ENCODE assay signal across 37 cellular contexts in the genomic region with DNA sequence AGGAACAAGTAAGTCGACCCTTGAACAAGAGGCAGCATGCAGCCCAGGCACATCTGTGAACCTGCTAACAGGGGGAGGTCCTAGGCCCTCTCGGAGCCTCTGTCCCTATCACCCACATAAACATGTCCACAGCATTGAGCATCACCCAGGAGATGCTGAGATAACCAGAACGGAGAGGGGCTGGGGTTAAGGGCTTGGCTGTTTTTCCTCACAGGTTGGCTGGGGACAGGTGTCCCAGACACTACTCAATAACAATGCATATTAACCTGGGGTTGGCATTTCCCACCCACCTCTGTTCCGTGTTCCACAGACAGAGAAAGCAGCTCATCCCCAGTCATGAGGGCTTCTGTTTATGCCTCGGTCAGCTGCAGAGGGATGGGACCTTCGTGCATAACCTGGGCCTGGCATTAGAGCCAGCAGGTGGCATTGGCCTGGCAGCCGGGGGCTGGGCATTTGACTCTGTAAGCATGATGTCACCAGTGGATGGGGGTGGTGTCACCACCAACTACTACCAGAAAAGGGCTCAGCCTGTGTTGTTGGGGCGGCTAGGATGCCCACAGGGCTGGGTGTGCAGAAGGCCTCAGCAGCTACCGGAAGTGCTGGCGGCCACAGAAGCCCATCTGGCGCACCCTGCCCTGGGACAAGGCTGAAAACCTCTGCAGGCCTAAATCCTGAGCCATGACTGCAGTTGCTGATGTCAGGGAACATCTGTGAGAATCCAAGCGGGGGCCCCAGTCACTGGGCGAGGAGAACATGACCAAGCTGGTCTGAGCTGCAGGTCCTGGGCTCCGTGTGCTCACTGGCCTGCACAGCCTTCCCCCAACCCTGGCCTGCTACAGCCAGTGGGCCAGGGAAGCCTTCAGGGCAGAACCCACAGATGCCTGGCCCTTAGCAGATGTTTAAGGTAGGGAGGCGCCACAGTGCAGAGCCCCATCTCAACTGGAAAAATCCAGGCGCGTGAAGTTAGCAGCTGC.
DNase-seq lines count a peak whose midpoint lies in the region; ATAC-seq, FAIRE-seq and TF ChIP-seq lines count a peak whose summit lies in the region.
"Had no signal": no experiment of that assay in that cellular context is flagged by ENCODE, and none has a peak within 500 bp of the region (broad histone marks: within the 10 kb centered on the region; RNA-seq: fewer than 3 reads in every experiment).

No MANE protein-coding gene starts in this region.

- no peaks in the 10 kb centered on the region for H3K79me1 ChIP-seq in mesenchymal stem cell (replicated peaks; ENCODE audit: low read length, poor library complexity, severe bottlenecking)

- CTCF ChIA-PET in WTC11 (lab: Charles Lee): interaction anchor here (0.6 to 0.7 kb wide), 2 partner anchors 9 to 446 kb away, joined by 3 read pairs; no protein-coding TSS in a partner anchor

- H3K4ac ChIP-seq in mesenchymal stem cell (ENCODE audit: low read depth in 1 of 2, low read length in 2 of 2): no peak overlapping the region

- no peak overlapping the region for H2BK15ac ChIP-seq in mesenchymal stem cell (ENCODE audit: low read depth, poor library complexity, severe bottlenecking)

- H3K27me3 Mint-ChIP-seq in WTC11 (ENCODE audit: low read depth): no peaks in the 10 kb centered on the region; the same call in 1 of the 2 replicates
- H3K27me3 Mint-ChIP-seq: activated CD4-positive, alpha-beta memory T cell treated with anti-CD3 and anti-CD28 coated beads, Interleukin-2, amount 10 ng/mL, durations not matched to agents 7 days and 5 days; activated naive CD8-positive, alpha-beta T cell treated with anti-CD3 and anti-CD28 coated beads, Interleukin-2, amount 10 ng/mL, durations not matched to agents 7 days and 5 days; CD4-positive, alpha-beta memory T cell; naive thymus-derived CD8-positive, alpha-beta T cell had no signal

- no peak overlapping the region for H3K27ac Mint-ChIP-seq in WTC11
- H3K27ac Mint-ChIP-seq: activated CD4-positive, alpha-beta memory T cell treated with anti-CD3 and anti-CD28 coated beads, Interleukin-2, amount 10 ng/mL, durations not matched to agents 7 days and 5 days; activated naive CD8-positive, alpha-beta T cell treated with anti-CD3 and anti-CD28 coated beads, Interleukin-2, amount 10 ng/mL, durations not matched to agents 7 days and 5 days; T-helper 1 cell treated with Interleukin-12 subunit alpha and Interleukin-12 subunit beta and Interleukin-4 antibody, amounts not matched to agents 30 μg/mL and 1 μg/mL, for 36 hours had no signal

- no peak overlapping the region for H3K27ac ChIP-seq in right cardiac atrium (ENCODE audit: low read length)
- H3K27ac ChIP-seq in foreskin keratinocyte: no peak overlapping the region
- H3K27ac ChIP-seq in osteoblast (ENCODE audit: low read depth, low read length): no peak overlapping the region
- H3K27ac ChIP-seq in mesenchymal stem cell (ENCODE audit: low read length, poor library complexity, severe bottlenecking): no peak overlapping the region
- H3K27ac ChIP-seq: gastrocnemius medialis, hepatocyte, sigmoid colon, testis, uterus had no signal

- H3K4me2 ChIP-seq in osteoblast (ENCODE audit: insufficient read depth, low read length) (no peak overlapping the region), mesenchymal stem cell (ENCODE audit: low read length, poor library complexity, severe bottlenecking) (no peak overlapping the region)
- H3K4me2 ChIP-seq: hepatocyte had no signal

- ATAC-seq in right cardiac atrium: peak; percentile 14 to 20
- no peak for ATAC-seq in Right ventricle myocardium inferior
- peak; percentile 7 for ATAC-seq in foreskin keratinocyte
- no peak for ATAC-seq in WTC11
- ATAC-seq: activated CD4-positive, CD25-positive, alpha-beta regulatory T cell treated with anti-CD3 and anti-CD28 coated beads, Interleukin-2, amount 50 U/mL, for 24 hours; gastrocnemius medialis; naive thymus-derived CD8-positive, alpha-beta T cell had no signal

- WGBS in right cardiac atrium: 93% methylated on average over 17 of the region's 17 CpGs
- WGBS in mesenchymal stem cell: 96% methylated on average over 16 of the region's 17 CpGs

- H3K4me3 Mint-ChIP-seq in WTC11: no peak overlapping the region
- H3K4me3 Mint-ChIP-seq: activated CD4-positive, alpha-beta memory T cell treated with anti-CD3 and anti-CD28 coated beads, Interleukin-2, amount 10 ng/mL, durations not matched to agents 7 days and 5 days; activated naive CD8-positive, alpha-beta T cell treated with anti-CD3 and anti-CD28 coated beads, Interleukin-2, amount 10 ng/mL, durations not matched to agents 7 days and 5 days; CD4-positive, alpha-beta memory T cell; naive thymus-derived CD8-positive, alpha-beta T cell; T-helper 1 cell treated with Interleukin-12 subunit alpha and Interleukin-12 subunit beta and Interleukin-4 antibody, amounts not matched to agents 30 μg/mL and 1 μg/mL, for 36 hours had no signal

- no peak overlapping the region for H2BK5ac ChIP-seq in mesenchymal stem cell (ENCODE audit: low read depth, low read length, poor library complexity, severe bottlenecking)

- H3K9me3 ChIP-seq in right cardiac atrium (ENCODE audit: control insufficient read depth, low read length) (no peaks in the 10 kb centered on the region), osteoblast (ENCODE audit: low read depth, low read length) (no peaks in the 10 kb centered on the region), mesenchymal stem cell (ENCODE audit: control insufficient read depth, low read length) (no peaks in the 10 kb centered on the region)
- H3K9me3 ChIP-seq: gastrocnemius medialis, testis, uterus had no signal

- POLR2A ChIA-PET in WTC11 (lab: Charles Lee): no interaction called here

- H2BK12ac ChIP-seq in mesenchymal stem cell (ENCODE audit: low read length in 2 of 2): no peak overlapping the region

- no peaks in the 10 kb centered on the region for H4K20me1 ChIP-seq in osteoblast (ENCODE audit: insufficient read depth, low read length)

- H3K23ac ChIP-seq in mesenchymal stem cell (ENCODE audit: low read length in 2 of 2): no peak overlapping the region

- H3K36me3 ChIP-seq in osteoblast (ENCODE audit: insufficient read depth, low read length): no peaks in the 10 kb centered on the region
- H3K36me3 ChIP-seq in mesenchymal stem cell (ENCODE audit: control insufficient read depth in 1 of 2, insufficient read depth in 2 of 2, low read depth in 1 of 2, low read length in 2 of 2): peaks cover 0 to 17% of the 10 kb centered on the region in 2 experiments
- H3K36me3 ChIP-seq: gastrocnemius medialis, sigmoid colon, uterus had no signal

- H4K8ac ChIP-seq in mesenchymal stem cell (ENCODE audit: low read length): no peak overlapping the region

- H3K4me1 ChIP-seq in right cardiac atrium (ENCODE audit: control insufficient read depth, insufficient read depth, low read length): peaks cover 4% of the 10 kb centered on the region
- no peaks in the 10 kb centered on the region for H3K4me1 ChIP-seq in foreskin keratinocyte
- peaks cover 4% of the 10 kb centered on the region for H3K4me1 ChIP-seq in osteoblast (ENCODE audit: insufficient read depth, low read length)
- H3K4me1 ChIP-seq in mesenchymal stem cell (ENCODE audit: control insufficient read depth, insufficient read depth, low read depth, low read length): peaks cover 5% of the 10 kb centered on the region
- H3K4me1 ChIP-seq: testis, uterus had no signal

- H3K4me1 Mint-ChIP-seq in WTC11: peaks cover 7% of the 10 kb centered on the region

- H3K9me3 Mint-ChIP-seq in WTC11: peaks cover 3% of the 10 kb centered on the region; the same call in 1 of the 2 replicates
- H3K9me3 Mint-ChIP-seq: activated CD4-positive, alpha-beta memory T cell treated with anti-CD3 and anti-CD28 coated beads, Interleukin-2, amount 10 ng/mL, durations not matched to agents 7 days and 5 days had no signal

- H3K36me3 Mint-ChIP-seq in WTC11: no peaks in the 10 kb centered on the region

- H2AK5ac ChIP-seq in mesenchymal stem cell (ENCODE audit: low read length, severe bottlenecking): no peak overlapping the region

- H3K18ac ChIP-seq in mesenchymal stem cell (ENCODE audit: low read depth in 1 of 2, low read length in 2 of 2): no peak overlapping the region

- no peak for TF ChIP-seq POLR2A in GM12891 (IDR thresholded peaks at IDR 0.05; ENCODE audit: low read depth, low read length)

- no peak for TF ChIP-seq CTCF in foreskin keratinocyte (conservative IDR thresholded peaks at IDR 0.05)
- TF ChIP-seq CTCF in osteoblast (IDR thresholded peaks at IDR 0.05; ENCODE audit: extremely low read depth, low read depth, low read length): no peak
- TF ChIP-seq CTCF in WTC11 (IDR thresholded peaks at IDR 0.05): no peak

- H3K14ac ChIP-seq in mesenchymal stem cell (ENCODE audit: low read length in 2 of 2): no peak overlapping the region

- H3K9ac ChIP-seq in mesenchymal stem cell (ENCODE audit: low read length): no peak overlapping the region

- no peak overlapping the region for H4K91ac ChIP-seq in mesenchymal stem cell (ENCODE audit: low read length)

- H3K4me3 ChIP-seq in right cardiac atrium (ENCODE audit: low read length) (no peak overlapping the region), osteoblast (ENCODE audit: insufficient read depth, low read length) (no peak overlapping the region), mesenchymal stem cell (ENCODE audit: insufficient read depth in 1 of 2, low read depth in 1 of 2, low read length in 2 of 2) (peak overlapping the region in 1 of 2 experiments; percentile 16)
- H3K4me3 ChIP-seq: gastrocnemius medialis, hepatocyte, sigmoid colon, testis, uterus had no signal

- H2BK120ac ChIP-seq in mesenchymal stem cell (ENCODE audit: low read depth, low read length): no peak overlapping the region

- H3K79me2 ChIP-seq in osteoblast (ENCODE audit: insufficient read depth, low read length): no peaks in the 10 kb centered on the region
- H3K79me2 ChIP-seq: hepatocyte had no signal

- intact Hi-C loops in right cardiac atrium (cut with DNase I) (no loop called here), Right ventricle myocardium inferior (cut with DNase I) (no loop called here)

- DNase-seq in right cardiac atrium (no peak), Right ventricle myocardium inferior (ENCODE audit: missing footprints) (no peak), foreskin keratinocyte (no peak), osteoblast (ENCODE audit: insufficient read length, low spot score, missing footprints) (peak; percentile 60), HPDE6-E6E7 (ENCODE audit: extremely low spot score) (no peak), mesenchymal stem cell (no peak), GM12891 (ENCODE audit: insufficient read length, low spot score) (no peak), WTC11 (ENCODE audit: low spot score) (no peak)
- DNase-seq: activated CD4-positive, alpha-beta memory T cell treated with anti-CD3 and anti-CD28 coated beads, Interleukin-2, amount 10 ng/mL, durations not matched to agents 7 days and 5 days; activated CD8-positive, alpha-beta memory T cell treated with anti-CD3 and anti-CD28 coated beads, Interleukin-2, amount 50 U/mL, for 48 hours; activated effector memory CD4-positive, alpha-beta T cell treated with Interleukin-2 at 50 U/mL for 16 hours; activated naive CD8-positive, alpha-beta T cell treated with anti-CD3 and anti-CD28 coated beads, Interleukin-2, amount 10 ng/mL, durations not matched to agents 7 days and 5 days; AML-193; CD4-positive, alpha-beta memory T cell; central memory CD4-positive, alpha-beta T cell; DMS 273 treated with DMSO at 0.1 percent for 48 hours; gastrocnemius medialis; IMR-90; mesendoderm; naive thymus-derived CD8-positive, alpha-beta T cell; NCI-H1048; NCI-H1694 treated with DMSO at 0.1 percent for 48 hours; NCI-H526 treated with DMSO at 0.1 percent for 48 hours; sigmoid colon; stimulated activated CD4-positive, alpha-beta T cell treated with anti-CD3 and anti-CD28 coated beads, Interleukin-4, amount 100 ng/mL, for 4 hours; stimulated activated naive CD4-positive, alpha-beta T cell; testis; uterus had no signal

- no peak for FAIRE-seq in GM12891 (lab: Jason Lieb, UNC)
- FAIRE-seq: A204.1, astrocyte, endometrium, H54, RCC 7860, TTC549 had no signal

- H2AFZ ChIP-seq in osteoblast (ENCODE audit: low read length) (no peak overlapping the region), mesenchymal stem cell (ENCODE audit: low read depth, low read length) (no peak overlapping the region)
- H2AFZ ChIP-seq: hepatocyte had no signal

- no peaks in the 10 kb centered on the region for H3K27me3 ChIP-seq in right cardiac atrium (ENCODE audit: control insufficient read depth, insufficient read depth)
- H3K27me3 ChIP-seq in foreskin keratinocyte: no peaks in the 10 kb centered on the region
- no peaks in the 10 kb centered on the region for H3K27me3 ChIP-seq in osteoblast (ENCODE audit: insufficient read depth, low read length)
- no peaks in the 10 kb centered on the region for H3K27me3 ChIP-seq in mesenchymal stem cell (ENCODE audit: control insufficient read depth in 1 of 2, insufficient read depth in 1 of 2, low read length in 2 of 2)
- H3K27me3 ChIP-seq: gastrocnemius medialis, hepatocyte, sigmoid colon, testis, uterus had no signal

Comparison
In these comparisons a context has a peak if more than half of its experiments do, and no peak if none do; other contexts are left out.
1. ATAC-seq: peak in right cardiac atrium (2 of 2) and foreskin keratinocyte (single experiment); none in Right ventricle myocardium inferior (single experiment) and WTC11 (single experiment).